Comparison of ENCODE assay signal across 11 cellular contexts in genomic region chr15:73599934-73600333, GRCh38. TPM values are rescaled to one million over a fixed set of nuclear protein-coding genes. Genes with fewer than 3 reads are reported as not detected.
DNase-seq lines count a peak whose midpoint lies in the region; TF ChIP-seq lines count a peak whose summit lies in the region.
"Had no signal": no experiment of that assay in that cellular context is flagged by ENCODE, and none has a peak within 500 bp of the region (broad histone marks: within the 10 kb centered on the region; RNA-seq: fewer than 3 reads in every experiment).

No MANE protein-coding gene starts in this region.

- no TSS peak for BruUV-seq in Caco-2 (replicated peaks; lab: Mats Ljungman, UMichigan)

- H4K20me1 ChIP-seq in smooth muscle cell (ENCODE audit: low read depth): peaks cover 100% of the 10 kb centered on the region

- H3K9me3 ChIP-seq in smooth muscle cell (replicated peaks; ENCODE audit: low read depth) (no peaks in the 10 kb centered on the region), Caco-2 (no peaks in the 10 kb centered on the region)
- H3K9me3 ChIP-seq: testis had no signal

- H3K36me3 Mint-ChIP-seq in Caco-2 (ENCODE audit: insufficient read depth, unreplicated experiment): peaks cover 7% of the 10 kb centered on the region

- intact Hi-C loops in Caco-2 (cut with micrococcal nuclease; ENCODE audit: unreplicated experiment): loop anchor here (5.0 kb wide), 1 partner anchor 32 kb away; the partner anchor contains the start of gene NPTN

- H3K4me2 ChIP-seq in smooth muscle cell: peak overlapping the region; percentile 50

- CTCF ChIA-PET in RWPE1 (lab: Yijun Ruan, JAX) (no interaction called here), Caco-2 (lab: Charles Lee) (no interaction called here)

- DNase-seq in HK-2 (ENCODE audit: unreplicated experiment) (peak; percentile 26), RWPE1 (ENCODE audit: low spot score) (peak; percentile 50), glomerular visceral epithelial cell (ENCODE audit: extremely low spot score) (peak; percentile 50), smooth muscle cell (lab: John Stamatoyannopoulos, UW; ENCODE audit: unreplicated experiment) (no peak), Caco-2 (no peak), dedifferentiated amniotic fluid mesenchymal stem cell (ENCODE audit: extremely low spot score) (no peak)
- DNase-seq in activated CD8-positive, alpha-beta memory T cell treated with anti-CD3 and anti-CD28 coated beads, Interleukin-2, amount 50 U/mL, for 4 hours: no peak
- DNase-seq: DMS 273 treated with DMSO at 0.1 percent for 48 hours, midbrain, NCI-H146, testis had no signal

- H3K4me1 Mint-ChIP-seq in Caco-2 (ENCODE audit: low read depth, unreplicated experiment): peaks cover 12% of the 10 kb centered on the region

- POLR2A ChIA-PET in RWPE1 (lab: Yijun Ruan, JAX; ENCODE audit: low non-redundant PET): no interaction called here
- POLR2A ChIA-PET in Caco-2 (lab: Charles Lee): interaction anchor here (0.6 kb wide), 1 partner anchor 30 kb away, joined by 3 read pairs; no protein-coding TSS in a partner anchor

- H3K4me3 ChIP-seq in smooth muscle cell (no peak overlapping the region), Caco-2 (ENCODE audit: low read depth, low read length) (no peak overlapping the region)
- H3K4me3 ChIP-seq: testis had no signal

- peaks cover 71% of the 10 kb centered on the region for H3K4me1 ChIP-seq in smooth muscle cell (ENCODE audit: low read depth)
- peaks cover 22% of the 10 kb centered on the region for H3K4me1 ChIP-seq in Caco-2

- H3K9ac ChIP-seq in smooth muscle cell (ENCODE audit: low read depth): no peak overlapping the region

- H3F3A ChIP-seq in smooth muscle cell (ENCODE audit: low read depth): peaks cover 29% of the 10 kb centered on the region

- H3K79me2 ChIP-seq in smooth muscle cell (ENCODE audit: low read depth): peaks cover 97% of the 10 kb centered on the region

- H3K27ac Mint-ChIP-seq in Caco-2 (ENCODE audit: unreplicated experiment): no peak overlapping the region

- no peaks in the 10 kb centered on the region for H3K27me3 Mint-ChIP-seq in Caco-2 (ENCODE audit: insufficient read depth, unreplicated experiment)

- no peak overlapping the region for H3K27ac ChIP-seq in RWPE1
- peak overlapping the region; percentile 73 for H3K27ac ChIP-seq in smooth muscle cell (ENCODE audit: low read depth)
- H3K27ac ChIP-seq: testis had no signal

- TF ChIP-seq CTCF in RWPE1 (conservative IDR thresholded peaks at IDR 0.05; ENCODE audit: low read depth) (no peak), smooth muscle cell (IDR thresholded peaks at IDR 0.05; ENCODE audit: borderline replicate concordance, insufficient read depth, poor library complexity, severe bottlenecking) (no peak), Caco-2 (IDR thresholded peaks at IDR 0.05; ENCODE audit: insufficient read depth in 1 of 2, low read depth in 1 of 2, low read length in 1 of 2, severe bottlenecking in 1 of 2, unreplicated experiment in 1 of 2) (no peak)

- no peaks in the 10 kb centered on the region for H3K9me3 Mint-ChIP-seq in Caco-2 (ENCODE audit: unreplicated experiment)

- H3K4me3 Mint-ChIP-seq in Caco-2 (ENCODE audit: unreplicated experiment): no peak overlapping the region

- no peaks in the 10 kb centered on the region for H3K36me3 ChIP-seq in smooth muscle cell (ENCODE audit: low read depth)
- no peaks in the 10 kb centered on the region for H3K36me3 ChIP-seq in Caco-2 (ENCODE audit: control insufficient read depth, insufficient read depth, low read length)

- WGBS in smooth muscle cell (ENCODE audit: low lambda C conversion rate): 76% methylated on average over 1 of the region's 1 CpG

- no peak overlapping the region for H2AFZ ChIP-seq in smooth muscle cell (ENCODE audit: low read depth)

- H3K27me3 ChIP-seq in smooth muscle cell (ENCODE audit: low read depth) (no peaks in the 10 kb centered on the region), Caco-2 (replicated peaks; ENCODE audit: control insufficient read depth, insufficient read depth, low read length) (no peaks in the 10 kb centered on the region)
- H3K27me3 ChIP-seq: testis had no signal

RNA-seq across cellular contexts. Expression of gene NPTN, which starts 33.3 kb away (rescaled TPM):
- 189 and 215 TPM in 2 replicates for total RNA-seq in smooth muscle cell
- polyA plus RNA-seq in smooth muscle cell: 153 TPM in 2 replicates
- 124 TPM in 2 replicates for total RNA-seq in Caco-2 (2022)

Comparison
In these comparisons a context has a peak if more than half of its experiments do, and no peak if none do; other contexts are left out.
1. DNase-seq: peak in HK-2 (single experiment), RWPE1 (single experiment) and glomerular visceral epithelial cell (single experiment); none in smooth muscle cell (single experiment), activated CD8-positive, alpha-beta memory T cell treated with anti-CD3 and anti-CD28 coated beads, Interleukin-2, amount 50 U/mL, for 4 hours (single experiment), Caco-2 (0 of 2) and dedifferentiated amniotic fluid mesenchymal stem cell (single experiment).